Comparison of ENCODE assay signal across 21 cellular contexts in genomic region chr13:31595568-31595967, GRCh38.
A peak's percentile ranks its signal among the peaks of the same experiment; 100 is the strongest.
DNase-seq lines count a peak whose midpoint lies in the region; ATAC-seq and TF ChIP-seq lines count a peak whose summit lies in the region.
"Had no signal": no experiment of that assay in that cellular context is flagged by ENCODE, and none has a peak within 500 bp of the region (broad histone marks: within the 10 kb centered on the region; RNA-seq: fewer than 3 reads in every experiment).

No MANE protein-coding gene starts in this region.

- H3K4me3 ChIP-seq in A673 (ENCODE audit: low read depth, low read length, poor library complexity, severe bottlenecking) (no peak overlapping the region), fibroblast of mammary gland (ENCODE audit: control insufficient read depth, low read depth, low read length) (no peak overlapping the region)
- no peak overlapping the region for H3K4me3 ChIP-seq in CD8-positive, alpha-beta T cell (ENCODE audit: low read depth, low read length)
- H3K4me3 ChIP-seq: BLaER1 treated with 17β-estradiol and CSF1 and Interleukin-3, amounts not matched to agents 10 nM and 100 nM had no signal

- no peaks in the 10 kb centered on the region for H3K36me3 ChIP-seq in A673 (ENCODE audit: insufficient read depth, low read length, poor library complexity, severe bottlenecking)
- H3K36me3 ChIP-seq in CD8-positive, alpha-beta T cell (ENCODE audit: insufficient read depth, low read length) = no peaks in the 10 kb centered on the region
- H3K36me3 ChIP-seq: BLaER1 treated with 17β-estradiol and CSF1 and Interleukin-3, amounts not matched to agents 10 nM and 100 nM had no signal

- no peaks in the 10 kb centered on the region for H3K36me3 Mint-ChIP-seq in CD8-positive, alpha-beta T cell
- H3K36me3 Mint-ChIP-seq: CD8-positive, alpha-beta memory T cell had no signal

- intact Hi-C loops in A673 (cut with micrococcal nuclease; ENCODE audit: unreplicated experiment) = no loop called here
- intact Hi-C loops in CD8-positive, alpha-beta T cell (cut with DNase I, micrococcal nuclease) = no loop called here

- no peak overlapping the region for H3K27ac Mint-ChIP-seq in CD8-positive, alpha-beta T cell
- H3K27ac Mint-ChIP-seq: CD8-positive, alpha-beta memory T cell had no signal

- no peaks in the 10 kb centered on the region for H3K4me1 Mint-ChIP-seq in CD8-positive, alpha-beta T cell (ENCODE audit: low read depth)
- H3K4me1 Mint-ChIP-seq: CD8-positive, alpha-beta memory T cell had no signal

- TF ChIP-seq CTCF in A673 (conservative IDR thresholded peaks at IDR 0.05; ENCODE audit: low read depth, low read length) = no peak
- no peak for TF ChIP-seq CTCF in fibroblast of mammary gland (conservative IDR thresholded peaks at IDR 0.05; ENCODE audit: control insufficient read depth, insufficient read depth, low read depth, low read length)
- no peak for TF ChIP-seq CTCF in CD8-positive, alpha-beta T cell (IDR thresholded peaks at IDR 0.05)

- H3K4me3 Mint-ChIP-seq in CD8-positive, alpha-beta T cell = no peak overlapping the region
- H3K4me3 Mint-ChIP-seq: CD8-positive, alpha-beta memory T cell had no signal

- CTCF ChIA-PET in A673 (lab: Charles Lee) = no interaction called here
- CTCF ChIA-PET in CD8-positive, alpha-beta T cell (lab: Charles Lee) = no interaction called here

- peaks cover 9% of the 10 kb centered on the region for H3K4me1 ChIP-seq in A673 (ENCODE audit: insufficient read depth, low read length, poor library complexity, severe bottlenecking)
- H3K4me1 ChIP-seq in CD8-positive, alpha-beta T cell (ENCODE audit: insufficient read depth, low read length) = no peaks in the 10 kb centered on the region

- H3K27me3 Mint-ChIP-seq in CD8-positive, alpha-beta T cell (ENCODE audit: low read depth) = no peaks in the 10 kb centered on the region
- H3K27me3 Mint-ChIP-seq: CD8-positive, alpha-beta memory T cell had no signal

- no peaks in the 10 kb centered on the region for H3K9me3 Mint-ChIP-seq in CD8-positive, alpha-beta T cell
- H3K9me3 Mint-ChIP-seq: CD8-positive, alpha-beta memory T cell had no signal

- peak; percentile 61 for DNase-seq in A673 (ENCODE audit: low spot score)
- peak; percentile 58 for DNase-seq in LHCN-M2 (ENCODE audit: low read depth)
- peak; percentile 74 for DNase-seq in fibroblast of mammary gland (ENCODE audit: low read depth)
- peak; percentile 33 for DNase-seq in myocyte (ENCODE audit: low read depth)
- DNase-seq in SIG-M5 (lab: John Stamatoyannopoulos, UW) = no peak
- DNase-seq in CD8-positive, alpha-beta T cell = no peak
- DNase-seq: CD8-positive, alpha-beta memory T cell; DMS53; EL; KBM-7; NCI-H1417 treated with DMSO at 0.1 percent for 48 hours; NCI-H187 treated with DMSO at 0.1 percent for 48 hours; NCI-H2227 treated with DMSO at 0.1 percent for 48 hours; NCI-H510A treated with DMSO at 0.1 percent for 48 hours; NCI-H774 had no signal

- BruUV-seq in A673 (replicated peaks; lab: Mats Ljungman, UMichigan) = no TSS peak

- H3K27ac ChIP-seq in A673 (ENCODE audit: low read depth, low read length, poor library complexity, severe bottlenecking) = no peak overlapping the region
- H3K27ac ChIP-seq in CD8-positive, alpha-beta T cell (ENCODE audit: low read depth, low read length) = no peak overlapping the region
- H3K27ac ChIP-seq: 22Rv1; BLaER1 treated with 17β-estradiol and CSF1 and Interleukin-3, amounts not matched to agents 10 nM and 100 nM had no signal

- H3K27me3 ChIP-seq in A673 (replicated peaks; ENCODE audit: insufficient read depth, low read depth, low read length, poor library complexity) = no peaks in the 10 kb centered on the region
- H3K27me3 ChIP-seq in CD8-positive, alpha-beta T cell (ENCODE audit: insufficient read depth, low read length) = no peaks in the 10 kb centered on the region
- H3K27me3 ChIP-seq: BLaER1 treated with 17β-estradiol and CSF1 and Interleukin-3, amounts not matched to agents 10 nM and 100 nM had no signal

- ATAC-seq in GM18870 (IDR thresholded peaks at IDR 0.05; ENCODE audit: unreplicated experiment) = no peak
- ATAC-seq in CD8-positive, alpha-beta T cell = no peak
- no peak for ATAC-seq in GM21619 (IDR thresholded peaks at IDR 0.05; ENCODE audit: unreplicated experiment)
- ATAC-seq: HepG2, Right ventricle myocardium inferior had no signal

- no peaks in the 10 kb centered on the region for H3K9me3 ChIP-seq in A673 (ENCODE audit: low read depth, low read length, poor library complexity, severe bottlenecking)
- no peaks in the 10 kb centered on the region for H3K9me3 ChIP-seq in CD8-positive, alpha-beta T cell (ENCODE audit: low read length)
- H3K9me3 ChIP-seq: BLaER1 treated with 17β-estradiol and CSF1 and Interleukin-3, amounts not matched to agents 10 nM and 100 nM had no signal

- POLR2A ChIA-PET in A673 (lab: Charles Lee; ENCODE audit: low non-redundant PET) = no interaction called here
- POLR2A ChIA-PET in CD8-positive, alpha-beta T cell (lab: Charles Lee) = no interaction called here

Comparison
In these comparisons a context has a peak if more than half of its experiments do, and no peak if none do; other contexts are left out.
1. DNase-seq: peak in A673 (single experiment), LHCN-M2 (single experiment), fibroblast of mammary gland (single experiment) and myocyte (single experiment); none in SIG-M5 (single experiment) and CD8-positive, alpha-beta T cell (0 of 7).